ENCODE assay signal across 9 cellular contexts in genomic region chr19:2602391-2603181, GRCh38.
DNase-seq lines count a peak whose midpoint lies in the region; ATAC-seq, FAIRE-seq and TF ChIP-seq lines count a peak whose summit lies in the region.
"Had no signal": no experiment of that assay in that cellular context is flagged by ENCODE, and none has a peak within 500 bp of the region (broad histone marks: within the 10 kb centered on the region; RNA-seq: fewer than 3 reads in every experiment).

No MANE protein-coding gene starts in this region.

- H3K27ac Mint-ChIP-seq in WTC11: peak overlapping the region; percentile 84
- H3K27ac Mint-ChIP-seq in activated naive CD4-positive, alpha-beta T cell treated with anti-CD3 and anti-CD28 coated beads for 36 hours: no peak overlapping the region

- H3K9me3 Mint-ChIP-seq in WTC11: no peaks in the 10 kb centered on the region
- H3K9me3 Mint-ChIP-seq in activated naive CD4-positive, alpha-beta T cell treated with anti-CD3 and anti-CD28 coated beads for 36 hours: no peaks in the 10 kb centered on the region

- H3K27ac ChIP-seq in cardiac muscle cell: peak overlapping the region; percentile 61
- peak overlapping the region; percentile 6 to 79 (median 61) for H3K27ac ChIP-seq in pancreas

- peak in 10 of 14 donors; percentile 18 to 89 (median 46) for DNase-seq in C1 segment of cervical spinal cord (lab: John Stamatoyannopoulos, UW)
- DNase-seq in WTC11 (ENCODE audit: low spot score): peak; percentile 72
- DNase-seq in cardiac muscle cell (ENCODE audit: low read depth in 1 of 2, low spot score in 1 of 2): peak; percentile 69 to 97
- peak; percentile 71 to 90 (median 84) for DNase-seq in pancreas
- no peak for DNase-seq in activated naive CD4-positive, alpha-beta T cell treated with anti-CD3 and anti-CD28 coated beads for 36 hours
- no peak for DNase-seq in activated gamma-delta T cell treated with Interleukin-2 at 50 U/mL for 16 hours

- peaks cover 19% of the 10 kb centered on the region for H3K4me1 Mint-ChIP-seq in WTC11
- H3K4me1 Mint-ChIP-seq in activated naive CD4-positive, alpha-beta T cell treated with anti-CD3 and anti-CD28 coated beads for 36 hours (ENCODE audit: low read depth): peaks cover 16% of the 10 kb centered on the region

- H3K36me3 ChIP-seq in cardiac muscle cell (no peaks in the 10 kb centered on the region), pancreas (no peaks in the 10 kb centered on the region)

- intact Hi-C loops in pancreas (cut with DNase I): no loop called here
- intact Hi-C loops in activated naive CD4-positive, alpha-beta T cell treated with anti-CD3 and anti-CD28 coated beads for 36 hours (cut with micrococcal nuclease): no loop called here

- H3K9me3 ChIP-seq in cardiac muscle cell (ENCODE audit: low read depth): no peaks in the 10 kb centered on the region
- no peaks in the 10 kb centered on the region for H3K9me3 ChIP-seq in pancreas

- no peaks in the 10 kb centered on the region for H3K27me3 ChIP-seq in cardiac muscle cell
- no peaks in the 10 kb centered on the region for H3K27me3 ChIP-seq in pancreas

- peaks cover 14% of the 10 kb centered on the region for H3K4me1 ChIP-seq in cardiac muscle cell (ENCODE audit: low read depth)
- peaks cover 0 to 18% (median 0%) of the 10 kb centered on the region in 3 donors for H3K4me1 ChIP-seq in pancreas

- TF ChIP-seq CTCF in WTC11 (IDR thresholded peaks at IDR 0.05): no peak
- TF ChIP-seq CTCF in cardiac muscle cell (IDR thresholded peaks at IDR 0.05; ENCODE audit: low read depth, low read length): no peak
- no peak for TF ChIP-seq CTCF in pancreas (IDR thresholded peaks at IDR 0.05)

- H3K4me3 Mint-ChIP-seq in WTC11: peak overlapping the region; percentile 63
- H3K4me3 Mint-ChIP-seq in activated naive CD4-positive, alpha-beta T cell treated with anti-CD3 and anti-CD28 coated beads for 36 hours: no peak overlapping the region

- peaks cover 20% of the 10 kb centered on the region for H3K27me3 Mint-ChIP-seq in WTC11 (ENCODE audit: low read depth)
- H3K27me3 Mint-ChIP-seq in activated naive CD4-positive, alpha-beta T cell treated with anti-CD3 and anti-CD28 coated beads for 36 hours (ENCODE audit: low read depth): peaks cover 3% of the 10 kb centered on the region

- H3K4me3 ChIP-seq in cardiac muscle cell (no peak overlapping the region), pancreas (peak overlapping the region in 2 of 4 donors; percentile 13 to 19)

- WGBS in pancreas, 2 donors: 22 to 24% methylated on average over 23 of the region's 23 CpGs

- ATAC-seq in WTC11 (peak; percentile 72), pancreas (peak; percentile 73 to 84 (median 80)), HG03135 (IDR thresholded peaks at IDR 0.05; ENCODE audit: unreplicated experiment) (no peak), HG03520 (IDR thresholded peaks at IDR 0.05; ENCODE audit: unreplicated experiment) (no peak)

- peak; percentile 68 for FAIRE-seq in pancreas (lab: Jason Lieb, UNC)
- FAIRE-seq: GM18507 had no signal

- H3K36me3 Mint-ChIP-seq in WTC11: peaks cover 2% of the 10 kb centered on the region; the same call in 1 of the 2 replicates
- no peaks in the 10 kb centered on the region for H3K36me3 Mint-ChIP-seq in activated naive CD4-positive, alpha-beta T cell treated with anti-CD3 and anti-CD28 coated beads for 36 hours (ENCODE audit: low read depth)

- POLR2A ChIA-PET in WTC11 (lab: Charles Lee): interaction anchor here (0.6 to 2.2 kb wide), 6 partner anchors 9 to 1505 kb away, joined by 3 to 28 read pairs (median 4); partner anchors contain the start of gene GADD45B

- CTCF ChIA-PET in WTC11 (lab: Charles Lee): interaction anchor here (0.9 to 3.4 kb wide), 9 partner anchors 9 to 139 kb away, joined by 4 to 35 read pairs (median 6); partner anchors contain the start of gene GADD45B
- CTCF ChIA-PET in activated naive CD4-positive, alpha-beta T cell treated with anti-CD3 and anti-CD28 coated beads for 36 hours (lab: Charles Lee): interaction anchor here (1.3 to 2.0 kb wide), 2 partner anchors 8 to 12 kb away, joined by 3 to 15 read pairs; no protein-coding TSS in a partner anchor

TF ChIP-seq in WTC11, 78 proteins besides CTCF, POLR2A, EP300 and RAD21:
- TF ChIP-seq NFYB (CRISPR knock-in tag; conservative IDR thresholded peaks at IDR 0.05; ENCODE audit: low read depth) (no peak), ZNF121 (CRISPR knock-in tag; IDR thresholded peaks at IDR 0.05) (peak; percentile 58), GTF2I (CRISPR knock-in tag; conservative IDR thresholded peaks at IDR 0.05) (no peak), MXD4 (CRISPR knock-in tag; IDR thresholded peaks at IDR 0.05; ENCODE audit: borderline replicate concordance) (no peak), PRRX2 (CRISPR knock-in tag; IDR thresholded peaks at IDR 0.05) (no peak)

Comparison
In these comparisons a context has a peak if more than half of its experiments do, and no peak if none do; other contexts are left out.
1. DNase-seq: peak in C1 segment of cervical spinal cord (10 of 14), WTC11 (single experiment), cardiac muscle cell (2 of 2) and pancreas (6 of 6); none in activated naive CD4-positive, alpha-beta T cell treated with anti-CD3 and anti-CD28 coated beads for 36 hours (single experiment) and activated gamma-delta T cell treated with Interleukin-2 at 50 U/mL for 16 hours (single experiment).
2. ATAC-seq: peak in WTC11 (single experiment) and pancreas (4 of 4); none in HG03135 (single experiment) and HG03520 (single experiment).